ENCODE assay signal across 13 cellular contexts in genomic region chr4:103928370-103928769, GRCh38.
DNase-seq lines count a peak whose midpoint lies in the region; ATAC-seq and TF ChIP-seq lines count a peak whose summit lies in the region.
"Had no signal": no experiment of that assay in that cellular context is flagged by ENCODE, and none has a peak within 500 bp of the region (broad histone marks: within the 10 kb centered on the region; RNA-seq: fewer than 3 reads in every experiment).

No MANE protein-coding gene starts in this region.

- peak; percentile 52 for ATAC-seq in GM18511 (IDR thresholded peaks at IDR 0.05; ENCODE audit: unreplicated experiment)
- peak; percentile 59 for ATAC-seq in GM18868 (IDR thresholded peaks at IDR 0.05; ENCODE audit: unreplicated experiment)
- ATAC-seq in HG03469 (IDR thresholded peaks at IDR 0.05; ENCODE audit: unreplicated experiment): peak; percentile 50
- ATAC-seq in SK-N-SH treated with all-trans-retinoic acid at 6 μM for 48 hours: no peak
- ATAC-seq in activated naive CD4-positive, alpha-beta T cell treated with anti-CD3 and anti-CD28 coated beads, Interleukin-2, amount 50 U/mL, for 72 hours: no peak
- ATAC-seq: K562 had no signal

- H3K27ac Mint-ChIP-seq in activated naive CD4-positive, alpha-beta T cell treated with anti-CD3 and anti-CD28 coated beads, Interleukin-2, amount 50 U/mL, for 72 hours: no peak overlapping the region
- H3K27ac Mint-ChIP-seq: CD4-positive, alpha-beta T cell; H9 had no signal

- H3K36me3 Mint-ChIP-seq in activated naive CD4-positive, alpha-beta T cell treated with anti-CD3 and anti-CD28 coated beads, Interleukin-2, amount 50 U/mL, for 72 hours: no peaks in the 10 kb centered on the region

- H3K9me3 Mint-ChIP-seq in activated naive CD4-positive, alpha-beta T cell treated with anti-CD3 and anti-CD28 coated beads, Interleukin-2, amount 50 U/mL, for 72 hours: peaks cover 4 to 12% of the 10 kb centered on the region in 2 donors
- H3K9me3 Mint-ChIP-seq: CD4-positive, alpha-beta T cell; H9 had no signal

- DNase-seq in NCI-H82 (lab: John Stamatoyannopoulos, UW): no peak
- DNase-seq in activated naive CD4-positive, alpha-beta T cell treated with anti-CD3 and anti-CD28 coated beads, Interleukin-2, amount 50 U/mL, for 72 hours (ENCODE audit: low spot score in 2 of 2): no peak
- DNase-seq: ACHN; AML-193; Caco-2; CD4-positive, alpha-beta T cell; H9; IMR-90 had no signal

TF ChIP-seq in SK-N-SH treated with all-trans-retinoic acid at 6 μM for 48 hours, 23 proteins besides CTCF, POLR2A, EP300 and RAD21:
- no peak for TF ChIP-seq ZNF8 (CRISPR knock-in tag; IDR thresholded peaks at IDR 0.05)
- no peak for TF ChIP-seq CREB5 (CRISPR knock-in tag; IDR thresholded peaks at IDR 0.05; ENCODE audit: low read depth)
- TF ChIP-seq, protein P1, sequence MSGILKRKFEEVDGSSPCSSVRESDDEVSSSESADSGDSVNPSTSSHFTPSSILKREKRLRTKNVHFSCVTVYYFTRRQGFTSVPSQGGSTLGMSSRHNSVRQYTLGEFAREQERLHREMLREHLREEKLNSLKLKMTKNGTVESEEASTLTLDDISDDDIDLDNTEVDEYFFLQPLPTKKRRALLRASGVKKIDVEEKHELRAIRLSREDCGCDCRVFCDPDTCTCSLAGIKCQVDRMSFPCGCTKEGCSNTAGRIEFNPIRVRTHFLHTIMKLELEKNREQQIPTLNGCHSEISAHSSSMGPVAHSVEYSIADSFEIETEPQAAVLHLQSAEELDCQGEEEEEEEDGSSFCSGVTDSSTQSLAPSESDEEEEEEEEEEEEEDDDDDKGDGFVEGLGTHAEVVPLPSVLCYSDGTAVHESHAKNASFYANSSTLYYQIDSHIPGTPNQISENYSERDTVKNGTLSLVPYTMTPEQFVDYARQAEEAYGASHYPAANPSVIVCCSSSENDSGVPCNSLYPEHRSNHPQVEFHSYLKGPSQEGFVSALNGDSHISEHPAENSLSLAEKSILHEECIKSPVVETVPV (CRISPR knock-in tag; IDR thresholded peaks at IDR 0.05): no peak
- TF ChIP-seq ZFP30 (CRISPR knock-in tag; IDR thresholded peaks at IDR 0.05): no peak
- no peak for TF ChIP-seq ISL1 (CRISPR knock-in tag; IDR thresholded peaks at IDR 0.05)
- TF ChIP-seq ZNF565 (CRISPR knock-in tag; conservative IDR thresholded peaks at IDR 0.05; ENCODE audit: low read depth): no peak
- TF ChIP-seq, protein P2, sequence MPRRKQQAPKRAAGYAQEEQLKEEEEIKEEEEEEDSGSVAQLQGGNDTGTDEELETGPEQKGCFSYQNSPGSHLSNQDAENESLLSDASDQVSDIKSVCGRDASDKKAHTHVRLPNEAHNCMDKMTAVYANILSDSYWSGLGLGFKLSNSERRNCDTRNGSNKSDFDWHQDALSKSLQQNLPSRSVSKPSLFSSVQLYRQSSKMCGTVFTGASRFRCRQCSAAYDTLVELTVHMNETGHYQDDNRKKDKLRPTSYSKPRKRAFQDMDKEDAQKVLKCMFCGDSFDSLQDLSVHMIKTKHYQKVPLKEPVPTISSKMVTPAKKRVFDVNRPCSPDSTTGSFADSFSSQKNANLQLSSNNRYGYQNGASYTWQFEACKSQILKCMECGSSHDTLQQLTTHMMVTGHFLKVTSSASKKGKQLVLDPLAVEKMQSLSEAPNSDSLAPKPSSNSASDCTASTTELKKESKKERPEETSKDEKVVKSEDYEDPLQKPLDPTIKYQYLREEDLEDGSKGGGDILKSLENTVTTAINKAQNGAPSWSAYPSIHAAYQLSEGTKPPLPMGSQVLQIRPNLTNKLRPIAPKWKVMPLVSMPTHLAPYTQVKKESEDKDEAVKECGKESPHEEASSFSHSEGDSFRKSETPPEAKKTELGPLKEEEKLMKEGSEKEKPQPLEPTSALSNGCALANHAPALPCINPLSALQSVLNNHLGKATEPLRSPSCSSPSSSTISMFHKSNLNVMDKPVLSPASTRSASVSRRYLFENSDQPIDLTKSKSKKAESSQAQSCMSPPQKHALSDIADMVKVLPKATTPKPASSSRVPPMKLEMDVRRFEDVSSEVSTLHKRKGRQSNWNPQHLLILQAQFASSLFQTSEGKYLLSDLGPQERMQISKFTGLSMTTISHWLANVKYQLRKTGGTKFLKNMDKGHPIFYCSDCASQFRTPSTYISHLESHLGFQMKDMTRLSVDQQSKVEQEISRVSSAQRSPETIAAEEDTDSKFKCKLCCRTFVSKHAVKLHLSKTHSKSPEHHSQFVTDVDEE (CRISPR knock-in tag; IDR thresholded peaks at IDR 0.05): no peak
- no peak for TF ChIP-seq RARB (CRISPR knock-in tag; IDR thresholded peaks at IDR 0.05)
- no peak for TF ChIP-seq ARNTL (CRISPR knock-in tag; IDR thresholded peaks at IDR 0.05; ENCODE audit: borderline replicate concordance, low read depth)
- TF ChIP-seq ZC3H10 (CRISPR knock-in tag; IDR thresholded peaks at IDR 0.05): no peak
- no peak for TF ChIP-seq PPARA (CRISPR knock-in tag; IDR thresholded peaks at IDR 0.05; ENCODE audit: borderline replicate concordance)
- no peak for TF ChIP-seq GLIS3 (CRISPR knock-in tag; IDR thresholded peaks at IDR 0.05)
- TF ChIP-seq ESRRG (CRISPR knock-in tag; IDR thresholded peaks at IDR 0.05): no peak

Comparison
In these comparisons a context has a peak if more than half of its experiments do, and no peak if none do; other contexts are left out.
1. ATAC-seq: peak in GM18511 (single experiment), GM18868 (single experiment) and HG03469 (single experiment); none in SK-N-SH treated with all-trans-retinoic acid at 6 μM for 48 hours (single experiment) and activated naive CD4-positive, alpha-beta T cell treated with anti-CD3 and anti-CD28 coated beads, Interleukin-2, amount 50 U/mL, for 72 hours (0 of 2).